Comparison of ENCODE assay signal across 8 cellular contexts in the genomic region with DNA sequence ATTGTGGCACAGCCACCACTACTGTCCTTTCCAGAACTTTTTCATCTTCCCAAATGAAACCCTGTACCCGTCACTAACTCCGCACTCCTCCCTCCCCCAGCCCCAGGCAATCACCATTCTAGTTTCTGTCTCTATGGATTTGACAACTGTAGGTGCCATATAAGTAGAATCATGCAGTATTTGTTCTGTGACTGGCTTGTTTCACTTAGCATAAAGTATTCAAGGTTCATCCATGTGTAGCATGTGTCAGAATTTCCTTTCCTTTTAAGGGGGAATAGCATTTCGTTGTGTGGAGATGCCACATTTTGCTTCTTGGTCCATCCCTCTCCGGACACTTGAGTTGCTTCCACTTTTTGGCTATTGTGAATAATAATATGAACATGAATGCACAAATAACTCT. TPM values are rescaled to one million over a fixed set of nuclear protein-coding genes. Genes with fewer than 3 reads are reported as not detected.
DNase-seq lines count a peak whose midpoint lies in the region; TF ChIP-seq lines count a peak whose summit lies in the region.

No MANE protein-coding gene starts in this region.

- peak overlapping the region; percentile 39 to 85 for H3K4me3 ChIP-seq in CD4-positive, alpha-beta memory T cell (ENCODE audit: low read length in 2 of 2)

- H3K27me3 ChIP-seq in CD4-positive, alpha-beta memory T cell (ENCODE audit: insufficient read depth, low read length) = no peaks in the 10 kb centered on the region

- H3K9me3 ChIP-seq in CD4-positive, alpha-beta memory T cell (ENCODE audit: control insufficient read depth in 1 of 2, low read length in 2 of 2) = no peaks in the 10 kb centered on the region
- H3K9me3 ChIP-seq in KOPT-K1 (ENCODE audit: insufficient read depth, low read length, poor library complexity, severe bottlenecking) = peaks cover 11% of the 10 kb centered on the region

- TF ChIP-seq CTCF in chondrocyte (IDR thresholded peaks at IDR 0.05) (no peak), nephron (IDR thresholded peaks at IDR 0.05; ENCODE audit: unreplicated experiment in 3 of 3) (no peak)

- peak overlapping the region; percentile 91 to 98 (median 95) for H3K4me3 Mint-ChIP-seq in CD4-positive, alpha-beta memory T cell
- H3K4me3 Mint-ChIP-seq in chondrocyte (ENCODE audit: unreplicated experiment) = peak overlapping the region; percentile 92
- H3K4me3 Mint-ChIP-seq in nephron = peak overlapping the region; percentile 95 to 97 (median 97)

- no peaks in the 10 kb centered on the region for H3K36me3 ChIP-seq in CD4-positive, alpha-beta memory T cell (ENCODE audit: insufficient read depth, low read length)
- H3K36me3 ChIP-seq in KOPT-K1 (ENCODE audit: insufficient read depth, low read length) = peaks cover 29% of the 10 kb centered on the region

- peak overlapping the region; percentile 1 to 92 (median 83) for H3K27ac Mint-ChIP-seq in CD4-positive, alpha-beta memory T cell
- H3K27ac Mint-ChIP-seq in chondrocyte (ENCODE audit: unreplicated experiment) = peak overlapping the region; percentile 90
- H3K27ac Mint-ChIP-seq in nephron = peak overlapping the region in 2 of 3 experiments; percentile 24 to 54

- CTCF ChIA-PET in CD4-positive, alpha-beta memory T cell (lab: Charles Lee; ENCODE audit: partially characterized antibody) = interaction anchor here (1.6 kb wide), 1 partner anchor 15 kb away, joined by 13 read pairs; no protein-coding TSS in a partner anchor

- peaks cover 21 to 49% (median 35%) of the 10 kb centered on the region in 4 donors for H3K4me1 Mint-ChIP-seq in CD4-positive, alpha-beta memory T cell
- H3K4me1 Mint-ChIP-seq in chondrocyte (ENCODE audit: low read depth) (peaks cover 32% of the 10 kb centered on the region), nephron (peaks cover 19% of the 10 kb centered on the region)

- DNase-seq in CD4-positive, alpha-beta memory T cell = no peak
- DNase-seq in chondrocyte (ENCODE audit: low spot score) = no peak
- no peak for DNase-seq in NCI-H226
- no peak for DNase-seq in NCI-H524 (lab: John Stamatoyannopoulos, UW)
- DNase-seq in NCI-H345 treated with DMSO at 0.1 percent for 48 hours (lab: John Stamatoyannopoulos, UW; ENCODE audit: unreplicated experiment) = no peak
- DNase-seq in NCI-H69 (lab: John Stamatoyannopoulos, UW) = no peak

- peaks cover 0 to 4% of the 10 kb centered on the region in 2 donors for H3K36me3 Mint-ChIP-seq in CD4-positive, alpha-beta memory T cell
- no peaks in the 10 kb centered on the region for H3K36me3 Mint-ChIP-seq in chondrocyte (ENCODE audit: low read depth)
- H3K36me3 Mint-ChIP-seq in nephron (ENCODE audit: low read depth) = peaks cover 17% of the 10 kb centered on the region

- peaks cover 29% of the 10 kb centered on the region for H3K4me1 ChIP-seq in CD4-positive, alpha-beta memory T cell (ENCODE audit: insufficient read depth, low read length)

- no peaks in the 10 kb centered on the region for H3K27me3 Mint-ChIP-seq in CD4-positive, alpha-beta memory T cell
- no peaks in the 10 kb centered on the region for H3K27me3 Mint-ChIP-seq in chondrocyte (ENCODE audit: low read depth)
- peaks cover 7% of the 10 kb centered on the region for H3K27me3 Mint-ChIP-seq in nephron (ENCODE audit: low read depth)

- H3K9me3 Mint-ChIP-seq in CD4-positive, alpha-beta memory T cell = no peaks in the 10 kb centered on the region
- H3K9me3 Mint-ChIP-seq in chondrocyte (ENCODE audit: low read depth) = no peaks in the 10 kb centered on the region
- H3K9me3 Mint-ChIP-seq in nephron = no peaks in the 10 kb centered on the region

- intact Hi-C loops in CD4-positive, alpha-beta memory T cell (cut with micrococcal nuclease) = no loop called here

- POLR2A ChIA-PET in CD4-positive, alpha-beta memory T cell (lab: Charles Lee; ENCODE audit: partially characterized antibody) = interaction anchor here (1.0 kb wide), 1 partner anchor 15 kb away, joined by 3 read pairs; no protein-coding TSS in a partner anchor

- H3K27ac ChIP-seq in CD4-positive, alpha-beta memory T cell (ENCODE audit: low read depth, low read length) = peak overlapping the region; percentile 60
- H3K27ac ChIP-seq in KOPT-K1 (ENCODE audit: low read depth, low read length, poor library complexity, severe bottlenecking) = peak overlapping the region; percentile 91

RNA-seq across cellular contexts. Expression of a gene that starts 0.8 kb away (rescaled TPM):
- total RNA-seq in CD4-positive, alpha-beta memory T cell = under 1 TPM in 1 of 2 experiments, not detected in 1; 0.06 TPM
- under 1 TPM in 1 of 2 donors, not detected in 1; 0.21 TPM for polyA plus RNA-seq in CD4-positive, alpha-beta memory T cell
- 3.4 to 6.1 TPM (median 5.1 TPM) in 3 replicates for total RNA-seq in chondrocyte

RNA-seq across cellular contexts. Expression of a gene that starts 19.0 kb away (rescaled TPM):
- total RNA-seq in CD4-positive, alpha-beta memory T cell = under 1 TPM in 1 of 2 experiments, not detected in 1; 0.15 TPM
- not detected for polyA plus RNA-seq in CD4-positive, alpha-beta memory T cell
- not detected in 3 replicates for total RNA-seq in chondrocyte

RNA-seq across cellular contexts. Expression of a gene that starts 44.4 kb away (rescaled TPM):
- total RNA-seq in CD4-positive, alpha-beta memory T cell = not detected
- polyA plus RNA-seq in CD4-positive, alpha-beta memory T cell = not detected
- not detected in 3 replicates for total RNA-seq in chondrocyte

Comparison
In these comparisons a context has a peak if more than half of its experiments do, and no peak if none do; other contexts are left out.
1. H3K27ac Mint-ChIP-seq: peak in every context shown above with its lines; median percentile 90 in chondrocyte; 83 in CD4-positive, alpha-beta memory T cell; 39 in nephron.